1 cellular context compared by ENCODE assay signal in genomic region chr4:88531549-88531948, GRCh38.
TF ChIP-seq lines count a peak whose summit lies in the region.

No MANE protein-coding gene starts in this region.

TF ChIP-seq in SK-N-SH treated with all-trans-retinoic acid at 6 μM for 48 hours, 23 proteins besides CTCF, POLR2A, EP300 and RAD21 (continued from another document):
- no peak for TF ChIP-seq SNAI2 (CRISPR knock-in tag; IDR thresholded peaks at IDR 0.05)
- no peak for TF ChIP-seq ZFP30 (CRISPR knock-in tag; IDR thresholded peaks at IDR 0.05)
- no peak for TF ChIP-seq ESRRG (CRISPR knock-in tag; IDR thresholded peaks at IDR 0.05)
- no peak for TF ChIP-seq ZNF8 (CRISPR knock-in tag; IDR thresholded peaks at IDR 0.05)
- no peak for TF ChIP-seq OSR1 (CRISPR knock-in tag; IDR thresholded peaks at IDR 0.05)
- TF ChIP-seq ZNF565 (CRISPR knock-in tag; conservative IDR thresholded peaks at IDR 0.05; ENCODE audit: low read depth) = no peak
- TF ChIP-seq GLIS3 (CRISPR knock-in tag; IDR thresholded peaks at IDR 0.05) = no peak
- TF ChIP-seq ARNTL (CRISPR knock-in tag; IDR thresholded peaks at IDR 0.05; ENCODE audit: borderline replicate concordance, low read depth) = no peak
